24 cellular contexts compared by ENCODE assay signal in the genomic region with DNA sequence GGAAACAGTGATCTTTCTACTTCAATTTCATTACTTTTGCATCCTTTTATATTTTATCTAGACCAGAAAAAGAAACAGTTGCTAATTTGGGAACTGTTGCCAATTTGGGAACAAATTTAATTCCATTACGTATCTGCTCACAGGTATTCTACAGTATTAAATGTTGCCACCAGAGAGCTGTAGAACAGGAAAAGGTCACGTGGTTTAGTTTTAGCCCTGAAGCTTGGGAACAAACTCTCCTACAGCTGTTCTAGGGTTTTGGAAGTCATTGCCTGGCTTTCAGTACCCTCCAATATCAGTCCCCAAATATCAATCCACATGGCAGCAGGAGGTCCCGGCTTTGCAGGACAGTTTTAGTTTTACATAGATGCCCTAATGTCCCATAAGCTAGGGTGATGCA.
A peak's percentile ranks its signal among the peaks of the same experiment; 100 is the strongest.
DNase-seq lines count a peak whose midpoint lies in the region; ATAC-seq, FAIRE-seq and TF ChIP-seq lines count a peak whose summit lies in the region.
"Had no signal": no experiment of that assay in that cellular context is flagged by ENCODE, and none has a peak within 500 bp of the region (broad histone marks: within the 10 kb centered on the region; RNA-seq: fewer than 3 reads in every experiment).

No MANE protein-coding gene starts in this region.

- peaks cover 2% of the 10 kb centered on the region for H3K27me3 Mint-ChIP-seq in GM23338 (ENCODE audit: insufficient read depth, low read depth, poor library complexity)
- H3K27me3 Mint-ChIP-seq in CD4-positive, alpha-beta memory T cell: peaks cover 13 to 18% of the 10 kb centered on the region in 2 donors
- H3K27me3 Mint-ChIP-seq in activated naive CD8-positive, alpha-beta T cell treated with anti-CD3 and anti-CD28 coated beads for 36 hours: peaks cover 12% of the 10 kb centered on the region

- ATAC-seq in A549 (no peak), GM23338 (no peak)

- no peak overlapping the region for H2BK15ac ChIP-seq in H1 (ENCODE audit: low read length)

- POLR2A ChIA-PET in A549 (lab: Yijun Ruan, JAX): no interaction called here
- POLR2A ChIA-PET in H1 (lab: Charles Lee; ENCODE audit: partially characterized antibody): no interaction called here
- POLR2A ChIA-PET in CD4-positive, alpha-beta memory T cell (lab: Charles Lee; ENCODE audit: partially characterized antibody): no interaction called here

- H2BK120ac ChIP-seq in H1 (replicated peaks; ENCODE audit: low read depth, low read length): no peak overlapping the region

- H2BK20ac ChIP-seq in H1 (ENCODE audit: low read length): peak overlapping the region; percentile 50; the same call in 1 of the 2 replicates

- no peak for TF ChIP-seq POLR2A in A549 (IDR thresholded peaks at IDR 0.05; ENCODE audit: low read length)
- no peak for TF ChIP-seq POLR2A in H1 (IDR thresholded peaks at IDR 0.05; ENCODE audit: control extremely low read depth in 1 of 2, low read depth in 2 of 2, low read length in 2 of 2)
- no peak for TF ChIP-seq POLR2A in spleen (IDR thresholded peaks at IDR 0.05)

- H3K79me2 ChIP-seq in GM23338 (replicated peaks; ENCODE audit: insufficient read depth): no peaks in the 10 kb centered on the region
- H3K79me2 ChIP-seq in OCI-LY3 (ENCODE audit: low read length): no peaks in the 10 kb centered on the region
- no peaks in the 10 kb centered on the region for H3K79me2 ChIP-seq in H1 (ENCODE audit: control insufficient read depth in 1 of 2, insufficient read depth in 2 of 2, low read length in 2 of 2)

- H4K8ac ChIP-seq in H1 (ENCODE audit: extremely low read depth, insufficient read depth, low read length): no peak overlapping the region

- CTCF ChIA-PET in A549 (lab: Yijun Ruan, JAX) (interaction anchor here (1.6 kb wide), 1 partner anchor 18 kb away, joined by 6 read pairs; no protein-coding TSS in a partner anchor), H1 (lab: Charles Lee; ENCODE audit: partially characterized antibody) (interaction anchor here (0.6 to 3.2 kb wide), 3 partner anchors 18 to 119 kb away, joined by 3 to 19 read pairs (median 4); no protein-coding TSS in a partner anchor)
- CTCF ChIA-PET in CD4-positive, alpha-beta memory T cell (lab: Charles Lee; ENCODE audit: partially characterized antibody): no interaction called here

- 39% methylated on average over 3 of the region's 3 CpGs for WGBS in A549 (ENCODE audit: missing lambda C conversion rate)
- 74% methylated on average over 3 of the region's 3 CpGs; no CpG with 5 or more reads in 1 of the 2 experiments for WGBS in H1 (ENCODE audit: extremely low coverage in 1 of 2, insufficient coverage in 1 of 2, insufficient read length in 1 of 2, insufficient replicate concordance in 2 of 2, low coverage in 1 of 2, low lambda C conversion rate in 2 of 2, missing lambda C conversion rate in 1 of 2), 2 experiments
- WGBS in spleen, 5 donors: 70 to 83% (median 74%) methylated on average over 3 of the region's 3 CpGs

- no peak overlapping the region for H4K5ac ChIP-seq in H1 (ENCODE audit: insufficient read length, low read depth, low read length)

- no peak overlapping the region for H3K4me3 Mint-ChIP-seq in GM23338
- no peak overlapping the region for H3K4me3 Mint-ChIP-seq in CD4-positive, alpha-beta memory T cell
- no peak overlapping the region for H3K4me3 Mint-ChIP-seq in activated naive CD8-positive, alpha-beta T cell treated with anti-CD3 and anti-CD28 coated beads for 36 hours
- H3K4me3 Mint-ChIP-seq: CD4-positive, alpha-beta T cell; HFFc6 had no signal

- H3K36me3 Mint-ChIP-seq in GM23338 (ENCODE audit: low read depth): no peaks in the 10 kb centered on the region
- no peaks in the 10 kb centered on the region for H3K36me3 Mint-ChIP-seq in CD4-positive, alpha-beta memory T cell
- H3K36me3 Mint-ChIP-seq in activated naive CD8-positive, alpha-beta T cell treated with anti-CD3 and anti-CD28 coated beads for 36 hours: no peaks in the 10 kb centered on the region
- H3K36me3 Mint-ChIP-seq: CD14-positive monocyte had no signal

- no peak for TF ChIP-seq CTCF in A549 (IDR thresholded peaks at IDR 0.05)
- TF ChIP-seq CTCF in GM23338 (conservative IDR thresholded peaks at IDR 0.05; ENCODE audit: low read depth in 2 of 2): no peak
- TF ChIP-seq CTCF in OCI-LY3 (IDR thresholded peaks at IDR 0.05; ENCODE audit: low read depth, low read length): no peak
- TF ChIP-seq CTCF in H1 (IDR thresholded peaks at IDR 0.05; ENCODE audit: control extremely low read depth in 1 of 3, insufficient read depth in 1 of 3, low read depth in 1 of 3, low read length in 3 of 3): no peak
- no peak for TF ChIP-seq CTCF in spleen (IDR thresholded peaks at IDR 0.05 in 8 of 11, conservative IDR thresholded peaks at IDR 0.05 in 3 of 11)

- DNase-seq in A549 (ENCODE audit: low read depth in 1 of 2, low spot score in 1 of 2) (no peak), GM23338 (ENCODE audit: low spot score) (no peak), H1 (ENCODE audit: low read depth in 1 of 2, low spot score in 2 of 2) (no peak), spleen (no peak)
- DNase-seq in CD4-positive, alpha-beta memory T cell: no peak
- no peak for DNase-seq in activated naive CD8-positive, alpha-beta T cell treated with anti-CD3 and anti-CD28 coated beads for 36 hours
- DNase-seq: ACHN; AML-193; BE2C; Calu3; CD4-positive, alpha-beta T cell; COR-L47; DMS153; DND-41; GM23248; HFFc6 had no signal

- H3K23ac ChIP-seq in H1 (ENCODE audit: insufficient read length): no peak overlapping the region

- 0 out of 2 replicates have a peak, but pooled peaks cover 3% of the 10 kb centered on the region for H3K9me2 ChIP-seq in GM23338 (ENCODE audit: insufficient read depth)

- H3K79me1 ChIP-seq in H1 (ENCODE audit: low read depth, low read length): no peaks in the 10 kb centered on the region

- intact Hi-C loops in spleen (cut with DNase I; ENCODE audit: low total_unique reads): no loop called here
- intact Hi-C loops in CD4-positive, alpha-beta memory T cell (cut with micrococcal nuclease): no loop called here

- H3K56ac ChIP-seq in H1 (replicated peaks; ENCODE audit: insufficient read length, low read depth, low read length): no peak overlapping the region

- H2AFZ ChIP-seq in GM23338 (no peak overlapping the region), OCI-LY3 (ENCODE audit: low read depth, low read length) (no peak overlapping the region), H1 (ENCODE audit: low read length) (no peak overlapping the region)
- H2AFZ ChIP-seq: GM23248 had no signal

- peaks cover 8% of the 10 kb centered on the region; the same call in 1 of the 2 replicates for H3F3A ChIP-seq in GM23338 (replicated peaks; ENCODE audit: low read depth)

- H3K23me2 ChIP-seq in H1 (ENCODE audit: low read depth, low read length): no peaks in the 10 kb centered on the region; the same call in 1 of the 2 replicates

- no peaks in the 10 kb centered on the region for H3K9me3 Mint-ChIP-seq in GM23338
- no peaks in the 10 kb centered on the region for H3K9me3 Mint-ChIP-seq in CD4-positive, alpha-beta memory T cell
- no peaks in the 10 kb centered on the region for H3K9me3 Mint-ChIP-seq in activated naive CD8-positive, alpha-beta T cell treated with anti-CD3 and anti-CD28 coated beads for 36 hours
- H3K9me3 Mint-ChIP-seq: CD4-positive, alpha-beta T cell; HFFc6 had no signal

- TF ChIP-seq EP300 in A549 (IDR thresholded peaks at IDR 0.05) (no peak), H1 (IDR thresholded peaks at IDR 0.05; ENCODE audit: borderline replicate concordance in 1 of 2, low read depth in 2 of 2, low read length in 2 of 2) (no peak)

- H4K91ac ChIP-seq in H1 (replicated peaks; ENCODE audit: insufficient read length, low read length): no peak overlapping the region

- TF ChIP-seq RAD21 in A549 (conservative IDR thresholded peaks at IDR 0.05 in 1 of 2, IDR thresholded peaks at IDR 0.05 in 1 of 2): no peak
- TF ChIP-seq RAD21 in H1 (IDR thresholded peaks at IDR 0.05 in 1 of 2, conservative IDR thresholded peaks at IDR 0.05 in 1 of 2; ENCODE audit: low read depth in 2 of 2, low read length in 2 of 2): no peak

- no peak overlapping the region for H2BK5ac ChIP-seq in H1 (ENCODE audit: low read depth, low read length)

- H3K27me3 ChIP-seq in GM23338 (ENCODE audit: insufficient read depth) (no peaks in the 10 kb centered on the region), OCI-LY3 (ENCODE audit: low read depth, low read length) (peaks cover 4% of the 10 kb centered on the region; the same call in 1 of the 2 replicates), H1 (replicated peaks in 1 of 4; ENCODE audit: control insufficient read depth in 3 of 4, extremely low read depth in 1 of 4, insufficient read depth in 3 of 4, low read length in 3 of 4) (no peaks in the 10 kb centered on the region), spleen (replicated peaks in 1 of 7) (no peaks in the 10 kb centered on the region)
- H3K27me3 ChIP-seq in CD4-positive, alpha-beta memory T cell (ENCODE audit: insufficient read depth, low read length): no peaks in the 10 kb centered on the region
- H3K27me3 ChIP-seq: BE2C; BLaER1 treated with 17β-estradiol and CSF1 and Interleukin-3, amounts not matched to agents 10 nM and 100 nM had no signal

- H3K9ac ChIP-seq in OCI-LY3 (ENCODE audit: low read length) (no peak overlapping the region), H1 (replicated peaks in 1 of 4; ENCODE audit: extremely low read depth in 1 of 4, low read depth in 3 of 4, low read length in 3 of 4) (no peak overlapping the region)
- H3K9ac ChIP-seq: BLaER1 treated with 17β-estradiol and CSF1 and Interleukin-3, amounts not matched to agents 10 nM and 100 nM; GM23248 had no signal

- peaks cover 30% of the 10 kb centered on the region for H3K4me1 Mint-ChIP-seq in GM23338
- H3K4me1 Mint-ChIP-seq in CD4-positive, alpha-beta memory T cell: peaks cover 0 to 3% (median 1%) of the 10 kb centered on the region in 4 donors
- H3K4me1 Mint-ChIP-seq in activated naive CD8-positive, alpha-beta T cell treated with anti-CD3 and anti-CD28 coated beads for 36 hours: no peaks in the 10 kb centered on the region

- H2BK12ac ChIP-seq in H1 (ENCODE audit: low read depth, low read length): no peak overlapping the region

- H3K36me3 ChIP-seq in GM23338 (ENCODE audit: insufficient read depth) (no peaks in the 10 kb centered on the region), OCI-LY3 (replicated peaks; ENCODE audit: low read depth, low read length) (no peaks in the 10 kb centered on the region), H1 (ENCODE audit: control insufficient read depth in 2 of 4, insufficient read depth in 4 of 4, low read length in 3 of 4) (no peaks in the 10 kb centered on the region), spleen (no peaks in the 10 kb centered on the region)
- no peaks in the 10 kb centered on the region for H3K36me3 ChIP-seq in CD4-positive, alpha-beta memory T cell (ENCODE audit: insufficient read depth, low read length)
- H3K36me3 ChIP-seq: BE2C; BLaER1 treated with 17β-estradiol and CSF1 and Interleukin-3, amounts not matched to agents 10 nM and 100 nM; HAP-1 had no signal

- FAIRE-seq in A549 (lab: Jason Lieb, UNC): no peak
- FAIRE-seq in H1 (lab: Jason Lieb, UNC): no peak
- FAIRE-seq: A204.1, G401.6, GM12892, H54 had no signal

- H2AK5ac ChIP-seq in H1 (ENCODE audit: low read depth, low read length): no peak overlapping the region

- H3K4me3 ChIP-seq in A549: no peak overlapping the region
- H3K4me3 ChIP-seq in GM23338: no peak overlapping the region
- H3K4me3 ChIP-seq in OCI-LY3 (ENCODE audit: low read length): no peak overlapping the region
- H3K4me3 ChIP-seq in H1 (ENCODE audit: extremely low read depth in 1 of 4, insufficient read depth in 2 of 4, low read depth in 3 of 4, low read length in 4 of 4): no peak overlapping the region
- no peak overlapping the region for H3K4me3 ChIP-seq in spleen
- H3K4me3 ChIP-seq in CD4-positive, alpha-beta memory T cell (ENCODE audit: low read length in 2 of 2): no peak overlapping the region
- H3K4me3 ChIP-seq: BLaER1 treated with 17β-estradiol and CSF1 and Interleukin-3, amounts not matched to agents 10 nM and 100 nM; GM23248; HAP-1 had no signal

- no peak overlapping the region for H3K14ac ChIP-seq in H1 (ENCODE audit: insufficient read length)

- no peaks in the 10 kb centered on the region for H3K9me3 ChIP-seq in A549
- H3K9me3 ChIP-seq in OCI-LY3 (ENCODE audit: insufficient read depth, low read length): no peaks in the 10 kb centered on the region
- H3K9me3 ChIP-seq in H1 (ENCODE audit: insufficient read depth in 2 of 2, low read depth in 1 of 2, low read length in 1 of 2): no peaks in the 10 kb centered on the region
- no peaks in the 10 kb centered on the region for H3K9me3 ChIP-seq in spleen
- no peaks in the 10 kb centered on the region for H3K9me3 ChIP-seq in CD4-positive, alpha-beta memory T cell (ENCODE audit: control insufficient read depth in 1 of 2, low read length in 2 of 2)
- H3K9me3 ChIP-seq: BE2C; BLaER1 treated with 17β-estradiol and CSF1 and Interleukin-3, amounts not matched to agents 10 nM and 100 nM; HAP-1 had no signal

- H3K18ac ChIP-seq in H1 (ENCODE audit: extremely low read depth, low read length): no peak overlapping the region

- no peak overlapping the region for H3K4ac ChIP-seq in H1 (replicated peaks; ENCODE audit: insufficient read length, low read depth, low read length)

- no peaks in the 10 kb centered on the region for H3K4me1 ChIP-seq in A549
- peaks cover 29% of the 10 kb centered on the region for H3K4me1 ChIP-seq in GM23338 (ENCODE audit: insufficient read depth)
- H3K4me1 ChIP-seq in OCI-LY3 (ENCODE audit: low read length): peaks cover 4% of the 10 kb centered on the region; the same call in 1 of the 2 replicates
- peaks cover 0 to 15% (median 9%) of the 10 kb centered on the region in 4 experiments; a peak in 5 of 7 replicates for H3K4me1 ChIP-seq in H1 (replicated peaks in 1 of 4; ENCODE audit: control insufficient read depth in 3 of 4, insufficient read depth in 4 of 4, low read length in 3 of 4)
- H3K4me1 ChIP-seq in spleen: no peaks in the 10 kb centered on the region
- H3K4me1 ChIP-seq in CD4-positive, alpha-beta memory T cell (ENCODE audit: insufficient read depth, low read length): no peaks in the 10 kb centered on the region
- H3K4me1 ChIP-seq: HAP-1 had no signal

- no peak overlapping the region for H3K27ac Mint-ChIP-seq in GM23338
- H3K27ac Mint-ChIP-seq in CD4-positive, alpha-beta memory T cell: no peak overlapping the region
- no peak overlapping the region for H3K27ac Mint-ChIP-seq in activated naive CD8-positive, alpha-beta T cell treated with anti-CD3 and anti-CD28 coated beads for 36 hours
- H3K27ac Mint-ChIP-seq: CD14-positive monocyte; CD4-positive, alpha-beta T cell; HFFc6 had no signal

- H3K27ac ChIP-seq in A549: no peak overlapping the region
- no peak overlapping the region for H3K27ac ChIP-seq in GM23338 (ENCODE audit: low read depth)
- no peak overlapping the region for H3K27ac ChIP-seq in OCI-LY3 (ENCODE audit: low read length)
- no peak overlapping the region for H3K27ac ChIP-seq in H1 (ENCODE audit: low read depth, low read length)
- H3K27ac ChIP-seq in spleen: no peak overlapping the region
- H3K27ac ChIP-seq in CD4-positive, alpha-beta memory T cell (ENCODE audit: low read depth, low read length): no peak overlapping the region
- H3K27ac ChIP-seq: BLaER1 treated with 17β-estradiol and CSF1 and Interleukin-3, amounts not matched to agents 10 nM and 100 nM; GM23248 had no signal

- no peak overlapping the region for H3K4me2 ChIP-seq in A549
- H3K4me2 ChIP-seq in GM23338: peak overlapping the region; percentile 61
- H3K4me2 ChIP-seq in OCI-LY3 (ENCODE audit: low read length): peak overlapping the region; percentile 38; the same call in 1 of the 2 replicates
- peak overlapping the region in 1 of 2 experiments; percentile 46; a peak in 1 of 4 replicates for H3K4me2 ChIP-seq in H1 (ENCODE audit: insufficient read depth in 1 of 2, low read depth in 2 of 2, low read length in 2 of 2)
- H3K4me2 ChIP-seq: BLaER1 treated with 17β-estradiol and CSF1 and Interleukin-3, amounts not matched to agents 10 nM and 100 nM had no signal

- H4K20me1 ChIP-seq in GM23338 (replicated peaks; ENCODE audit: insufficient read depth): no peaks in the 10 kb centered on the region
- no peaks in the 10 kb centered on the region for H4K20me1 ChIP-seq in OCI-LY3 (ENCODE audit: insufficient read depth, low read length)
- no peaks in the 10 kb centered on the region for H4K20me1 ChIP-seq in H1 (replicated peaks in 1 of 2; ENCODE audit: control insufficient read depth in 1 of 2, insufficient read depth in 2 of 2, low read length in 2 of 2)
- H4K20me1 ChIP-seq: BLaER1 treated with 17β-estradiol and CSF1 and Interleukin-3, amounts not matched to agents 10 nM and 100 nM had no signal

Comparison
In these comparisons a context has a peak if more than half of its experiments do, and no peak if none do; other contexts are left out.
1. Of the 18 proteins assayed by ChIP-seq in both H1 and A549: peak only in H1: none; only in A549: USF2; in both: none; in neither: 17.